ENCODE assay signal across 22 cellular contexts in genomic region chr2:185381631-185382030, GRCh38.
"Had no signal": no experiment of that assay in that cellular context is flagged by ENCODE, and none has a peak within 500 bp of the region (broad histone marks: within the 10 kb centered on the region; RNA-seq: fewer than 3 reads in every experiment).

No MANE protein-coding gene starts in this region.

- DNase-seq: activated CD4-positive, alpha-beta T cell treated with anti-CD3 and anti-CD28 coated beads, Interleukin-2, amount 10 ng/mL, durations not matched to agents 7 days and 5 days; activated CD4-positive, CD25-positive, alpha-beta regulatory T cell treated with anti-CD3 and anti-CD28 coated beads, Interleukin-2, amount 50 U/mL, for 72 hours; activated CD8-positive, alpha-beta memory T cell treated with anti-CD3 and anti-CD28 coated beads, Interleukin-2, amount 10 ng/mL, durations not matched to agents 7 days and 5 days; activated CD8-positive, alpha-beta T cell treated with anti-CD3 and anti-CD28 coated beads for 36 hours; activated effector memory CD4-positive, alpha-beta T cell treated with anti-CD3 and anti-CD28 coated beads, Interleukin-2, amount 50 U/mL, for 16 hours; activated naive CD4-positive, alpha-beta T cell treated with anti-CD3 and anti-CD28 coated beads, Interleukin-2, amount 10 ng/mL, durations not matched to agents 7 days and 5 days; activated T-cell treated with anti-CD3 and anti-CD28 coated beads for 4 hours; erythroblast; foreskin fibroblast; heart right ventricle; islet precursor cell; left cardiac atrium; naive B cell; occipital lobe; posterior cingulate gyrus; retina; sigmoid colon; stimulated activated CD4-positive, alpha-beta T cell treated with anti-CD3 and anti-CD28 coated beads, Interleukin-4, amount 100 ng/mL, for 1 hour; stimulated activated naive CD4-positive, alpha-beta T cell; WERI-Rb-1 had no signal

- H3K9me3 ChIP-seq: thoracic aorta, vagina had no signal

- H3K27me3 ChIP-seq: heart right ventricle, sigmoid colon, vagina had no signal

- H3K36me3 ChIP-seq: heart right ventricle, sigmoid colon, thoracic aorta, vagina, WERI-Rb-1 had no signal

- ATAC-seq: activated CD8-positive, alpha-beta memory T cell treated with anti-CD3 and anti-CD28 coated beads, Interleukin-2, amount 10 ng/mL, durations not matched to agents 7 days and 5 days; activated CD8-positive, alpha-beta T cell treated with anti-CD3 and anti-CD28 coated beads for 36 hours; heart right ventricle; left cardiac atrium had no signal

- H3K4me3 ChIP-seq: heart right ventricle, sigmoid colon, thoracic aorta, vagina had no signal

- H3K4me1 ChIP-seq: heart right ventricle, vagina had no signal

- H3K27ac ChIP-seq: heart right ventricle, sigmoid colon, thoracic aorta, vagina, WERI-Rb-1 had no signal
